ENCODE assay signal across 21 cellular contexts in the genomic region with DNA sequence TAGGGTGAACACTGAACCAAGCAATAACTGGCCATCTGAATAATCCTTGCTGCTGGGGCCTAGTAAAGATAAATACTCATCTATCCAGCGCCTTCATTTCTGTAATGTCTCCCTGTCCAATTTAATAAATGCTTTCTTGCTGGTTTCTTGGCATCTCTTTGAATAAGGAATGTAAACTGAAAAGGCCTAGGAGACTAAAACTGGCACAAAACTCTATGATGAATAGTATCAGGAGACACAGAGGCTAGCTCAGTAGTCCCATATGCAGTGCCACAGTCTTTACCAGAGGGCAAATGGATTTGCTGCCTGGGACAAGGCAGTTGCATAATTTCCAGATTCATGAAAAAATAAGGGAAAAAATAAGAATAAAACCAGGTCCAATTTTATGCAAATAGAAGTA.
"Had no signal": no experiment of that assay in that cellular context is flagged by ENCODE, and none has a peak within 500 bp of the region (broad histone marks: within the 10 kb centered on the region; RNA-seq: fewer than 3 reads in every experiment).

No MANE protein-coding gene starts in this region.

- H3K27ac ChIP-seq: hepatocyte, right atrium auricular region, thoracic aorta, upper lobe of right lung had no signal

- H3K9me3 Mint-ChIP-seq: activated T-cell treated with anti-CD3 and anti-CD28 coated beads, Interleukin-2, amount 50 U/mL, for 72 hours; stimulated activated naive CD8-positive, alpha-beta T cell treated with anti-CD3 and anti-CD28 coated beads, Interleukin-15, Interleukin-2, amounts not matched to agents 100 ng/mL and 50 ng/mL, for 24 hours had no signal

- DNase-seq: activated CD4-positive, alpha-beta T cell treated with anti-CD3 and anti-CD28 coated beads for 4 hours; activated CD8-positive, alpha-beta memory T cell treated with anti-CD3 and anti-CD28 coated beads, Interleukin-2, amount 50 U/mL, for 4 hours; activated CD8-positive, alpha-beta T cell treated with anti-CD3 and anti-CD28 coated beads, Interleukin-2, amount 10 ng/mL, durations not matched to agents 7 days and 5 days; activated gamma-delta T cell treated with Interleukin-2 at 50 U/mL for 16 hours; activated T-cell treated with anti-CD3 and anti-CD28 coated beads, Interleukin-2, amount 50 U/mL, for 72 hours; amygdala; central memory CD4-positive, alpha-beta T cell; effector CD4-positive, alpha-beta T cell; esophagus squamous epithelium; islet precursor cell; naive thymus-derived CD4-positive, alpha-beta T cell; T-helper 17 cell; upper lobe of right lung had no signal

- H3K27me3 Mint-ChIP-seq: activated naive CD8-positive, alpha-beta T cell; brain; naive thymus-derived CD4-positive, alpha-beta T cell; stimulated activated naive CD8-positive, alpha-beta T cell treated with anti-CD3 and anti-CD28 coated beads, Interleukin-15, Interleukin-2, amounts not matched to agents 100 ng/mL and 50 ng/mL, for 24 hours; T-helper 17 cell had no signal

- H3K9me3 ChIP-seq: esophagus squamous epithelium, right atrium auricular region, thoracic aorta, upper lobe of right lung had no signal

- H3K27ac Mint-ChIP-seq: activated CD8-positive, alpha-beta T cell treated with anti-CD3 and anti-CD28 coated beads, Interleukin-2, amount 10 ng/mL, durations not matched to agents 7 days and 5 days; activated naive CD8-positive, alpha-beta T cell; activated T-cell treated with anti-CD3 and anti-CD28 coated beads, Interleukin-2, amount 50 U/mL, for 72 hours; naive thymus-derived CD4-positive, alpha-beta T cell; stimulated activated naive CD8-positive, alpha-beta T cell treated with anti-CD3 and anti-CD28 coated beads, Interleukin-15, Interleukin-2, amounts not matched to agents 100 ng/mL and 50 ng/mL, for 24 hours; T-helper 17 cell had no signal

- H3K27me3 ChIP-seq: esophagus squamous epithelium, hepatocyte, right atrium auricular region, upper lobe of right lung had no signal

- H3K4me1 ChIP-seq: right atrium auricular region, upper lobe of right lung had no signal

- H3K4me3 Mint-ChIP-seq: activated CD8-positive, alpha-beta T cell treated with anti-CD3 and anti-CD28 coated beads, Interleukin-2, amount 10 ng/mL, durations not matched to agents 7 days and 5 days; activated naive CD8-positive, alpha-beta T cell; activated T-cell treated with anti-CD3 and anti-CD28 coated beads, Interleukin-2, amount 50 U/mL, for 72 hours; brain; naive thymus-derived CD4-positive, alpha-beta T cell; stimulated activated naive CD8-positive, alpha-beta T cell treated with anti-CD3 and anti-CD28 coated beads, Interleukin-15, Interleukin-2, amounts not matched to agents 100 ng/mL and 50 ng/mL, for 24 hours; T-helper 17 cell had no signal

- H3K4me3 ChIP-seq: coronary artery, esophagus squamous epithelium, hepatocyte, right atrium auricular region, thoracic aorta, upper lobe of right lung had no signal

- H3K36me3 ChIP-seq: esophagus squamous epithelium, right atrium auricular region, thoracic aorta, upper lobe of right lung had no signal

- H3K4me1 Mint-ChIP-seq: brain; naive thymus-derived CD4-positive, alpha-beta T cell; T-helper 17 cell had no signal

- H3K36me3 Mint-ChIP-seq: activated naive CD8-positive, alpha-beta T cell; brain; naive thymus-derived CD4-positive, alpha-beta T cell had no signal

- ATAC-seq: activated CD8-positive, alpha-beta T cell treated with anti-CD3 and anti-CD28 coated beads, Interleukin-2, amount 10 ng/mL, durations not matched to agents 7 days and 5 days; activated T-cell treated with anti-CD3 and anti-CD28 coated beads, Interleukin-2, amount 50 U/mL, for 72 hours; left lobe of liver; naive thymus-derived CD4-positive, alpha-beta T cell; T-helper 17 cell; upper lobe of right lung had no signal
